ENCODE assay signal across 1 cellular context in the genomic region with DNA sequence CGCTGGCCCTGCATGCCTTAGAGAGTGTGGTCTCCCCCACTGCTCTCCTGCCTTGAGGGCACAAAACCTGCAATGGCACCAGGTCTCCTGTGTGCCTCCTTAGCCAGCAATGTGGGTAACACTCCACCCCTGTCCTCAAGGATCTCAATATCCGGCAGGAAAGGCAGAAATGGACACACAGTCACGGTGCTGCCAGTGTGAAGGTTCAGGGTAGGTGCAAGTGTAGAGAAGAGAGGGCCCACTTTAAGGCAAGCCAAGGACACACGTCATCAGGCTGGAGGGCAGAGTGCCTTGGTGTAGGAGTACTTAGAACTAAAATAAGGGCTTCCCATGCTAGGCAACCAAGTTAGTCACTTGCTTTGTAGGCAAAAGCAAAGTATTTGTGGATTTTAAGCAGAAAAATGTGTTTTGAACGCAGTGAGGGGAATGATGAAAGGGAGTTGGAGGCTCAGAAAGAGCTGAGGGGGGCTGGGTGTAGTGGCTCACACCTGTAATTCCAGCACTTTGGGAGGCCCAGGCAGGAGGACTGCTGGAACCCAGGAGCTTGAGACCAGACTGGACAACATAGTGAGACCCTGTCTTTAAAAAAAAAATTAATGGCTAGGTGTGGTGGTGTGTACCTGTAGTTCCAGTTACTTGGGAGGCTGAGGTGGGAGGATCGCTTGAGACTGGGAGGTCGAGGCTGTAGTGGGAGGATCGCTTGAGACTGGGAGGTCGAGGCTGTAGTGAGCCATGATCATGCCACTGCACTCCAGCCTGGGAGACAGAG.
TF ChIP-seq lines count a peak whose summit lies in the region.

No MANE protein-coding gene starts in this region.

TF ChIP-seq in K562, 482 proteins besides CTCF, POLR2A, EP300 and RAD21 (continued from another document):
- TF ChIP-seq, protein P1, sequence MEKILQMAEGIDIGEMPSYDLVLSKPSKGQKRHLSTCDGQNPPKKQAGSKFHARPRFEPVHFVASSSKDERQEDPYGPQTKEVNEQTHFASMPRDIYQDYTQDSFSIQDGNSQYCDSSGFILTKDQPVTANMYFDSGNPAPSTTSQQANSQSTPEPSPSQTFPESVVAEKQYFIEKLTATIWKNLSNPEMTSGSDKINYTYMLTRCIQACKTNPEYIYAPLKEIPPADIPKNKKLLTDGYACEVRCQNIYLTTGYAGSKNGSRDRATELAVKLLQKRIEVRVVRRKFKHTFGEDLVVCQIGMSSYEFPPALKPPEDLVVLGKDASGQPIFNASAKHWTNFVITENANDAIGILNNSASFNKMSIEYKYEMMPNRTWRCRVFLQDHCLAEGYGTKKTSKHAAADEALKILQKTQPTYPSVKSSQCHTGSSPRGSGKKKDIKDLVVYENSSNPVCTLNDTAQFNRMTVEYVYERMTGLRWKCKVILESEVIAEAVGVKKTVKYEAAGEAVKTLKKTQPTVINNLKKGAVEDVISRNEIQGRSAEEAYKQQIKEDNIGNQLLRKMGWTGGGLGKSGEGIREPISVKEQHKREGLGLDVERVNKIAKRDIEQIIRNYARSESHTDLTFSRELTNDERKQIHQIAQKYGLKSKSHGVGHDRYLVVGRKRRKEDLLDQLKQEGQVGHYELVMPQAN (IDR thresholded peaks at IDR 0.05; ENCODE audit: borderline replicate concordance) = no peak
- TF ChIP-seq CXXC5 (CRISPR knock-in tag; IDR thresholded peaks at IDR 0.05) (peak; percentile 2; the same call in 1 of the 2 replicates), MBD2 (IDR thresholded peaks at IDR 0.05; ENCODE audit: borderline replicate concordance, low read depth) (no peak), KLF10 (CRISPR knock-in tag; IDR thresholded peaks at IDR 0.05) (no peak)
